In the genomic region with DNA sequence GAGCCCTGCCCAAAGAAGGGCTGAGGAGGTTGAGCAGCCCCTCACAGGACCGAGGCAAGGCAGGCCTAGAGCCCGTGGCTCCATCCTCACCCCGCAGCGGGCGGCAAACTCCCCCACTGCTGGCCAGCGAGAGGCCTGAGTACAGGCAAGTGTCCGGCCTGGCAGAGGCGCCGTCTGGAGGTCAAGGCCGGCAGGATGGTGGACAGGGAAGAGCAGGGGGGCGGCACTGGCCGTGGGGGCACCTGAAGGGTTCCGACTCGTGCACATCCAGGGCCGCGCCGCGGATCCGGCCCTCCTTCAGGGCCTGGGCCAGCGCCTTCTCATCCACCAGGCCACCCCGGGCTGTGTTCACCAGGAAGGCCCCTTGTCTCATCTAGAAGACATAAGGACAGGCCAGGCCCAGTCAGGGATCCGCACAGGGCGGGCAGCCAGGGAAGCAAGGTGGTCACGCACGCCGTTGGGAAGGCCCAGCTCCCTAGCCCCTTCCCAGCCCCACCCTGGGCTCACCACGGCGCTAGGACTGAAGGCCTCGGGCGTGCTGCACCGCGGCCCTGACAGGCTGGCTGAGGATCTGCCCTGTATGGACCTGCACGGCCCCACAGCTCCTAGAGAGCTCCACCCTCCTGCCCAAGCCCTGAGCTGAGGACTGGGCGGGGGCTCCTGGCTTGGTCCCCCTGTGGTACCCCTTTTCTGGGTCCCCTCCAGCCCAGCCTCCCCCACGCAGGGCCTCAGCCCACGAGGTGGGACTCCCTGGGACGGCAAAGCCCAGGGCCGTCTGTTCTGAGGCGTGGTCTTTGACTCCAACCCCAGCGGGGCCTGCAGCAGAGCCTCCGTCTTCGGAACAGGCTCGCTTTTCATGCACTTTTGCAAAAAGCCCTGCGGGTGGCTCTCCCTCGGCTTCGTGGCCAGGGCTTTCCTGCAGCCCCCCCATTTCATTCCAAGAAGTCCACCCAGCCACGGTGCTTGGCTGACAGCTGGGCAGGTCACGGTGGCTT, we compare ENCODE assay signal across 14 cellular contexts. TPM values are rescaled to one million over a fixed set of nuclear protein-coding genes. Genes with fewer than 3 reads are reported as not detected.
"Had no signal": no experiment of that assay in that cellular context is flagged by ENCODE, and none has a peak within 500 bp of the region (broad histone marks: within the 10 kb centered on the region; RNA-seq: fewer than 3 reads in every experiment).

No MANE protein-coding gene starts in this region.

- H2AFZ ChIP-seq: neural progenitor cell had no signal

- H3K9me3 ChIP-seq: gastrocnemius medialis, pancreas had no signal

- ATAC-seq: activated CD8-positive, alpha-beta T cell treated with anti-CD3 and anti-CD28 coated beads for 36 hours; activated naive CD8-positive, alpha-beta T cell treated with anti-CD3 and anti-CD28 coated beads, Interleukin-2, amount 50 U/mL, for 24 hours; gastrocnemius medialis; pancreas; T-cell had no signal

- FAIRE-seq: colon, endothelial cell of umbilical vein, pancreas had no signal

- H3K9ac ChIP-seq: neural progenitor cell had no signal

- H3K4me1 ChIP-seq: neural progenitor cell had no signal

- H3K4me3 ChIP-seq: gastrocnemius medialis, neural progenitor cell, pancreas had no signal

- H3K36me3 ChIP-seq: neural progenitor cell had no signal

- H3K4me2 ChIP-seq: neural progenitor cell had no signal

- H3K27me3 ChIP-seq: gastrocnemius medialis, neural progenitor cell, pancreas had no signal

- DNase-seq: activated CD4-positive, alpha-beta T cell treated with anti-CD3 and anti-CD28 coated beads for 4 hours; activated CD8-positive, alpha-beta memory T cell treated with anti-CD3 and anti-CD28 coated beads, Interleukin-2, amount 50 U/mL, for 4 hours; activated CD8-positive, alpha-beta T cell treated with anti-CD3 and anti-CD28 coated beads for 36 hours; activated naive CD4-positive, alpha-beta T cell treated with Interleukin-2 at 50 U/mL for 16 hours; activated naive CD8-positive, alpha-beta T cell treated with anti-CD3 and anti-CD28 coated beads, Interleukin-2, amount 50 U/mL, for 24 hours; gastrocnemius medialis; stimulated activated CD4-positive, alpha-beta T cell treated with anti-CD3 and anti-CD28 coated beads, Interleukin-15, amount 100 ng/mL, for 24 hours; stimulated activated CD4-positive, alpha-beta T cell treated with anti-CD3 and anti-CD28 coated beads, Interleukin-4, amount 100 ng/mL, for 4 hours; T-cell; T1000 had no signal

- H3K27ac ChIP-seq: gastrocnemius medialis, neural progenitor cell, pancreas had no signal

RNA-seq across cellular contexts. Expression of a gene that starts 42.0 kb away (rescaled TPM):
- total RNA-seq: endothelial cell of umbilical vein had no signal
